8 cellular contexts compared by ENCODE assay signal in the genomic region with DNA sequence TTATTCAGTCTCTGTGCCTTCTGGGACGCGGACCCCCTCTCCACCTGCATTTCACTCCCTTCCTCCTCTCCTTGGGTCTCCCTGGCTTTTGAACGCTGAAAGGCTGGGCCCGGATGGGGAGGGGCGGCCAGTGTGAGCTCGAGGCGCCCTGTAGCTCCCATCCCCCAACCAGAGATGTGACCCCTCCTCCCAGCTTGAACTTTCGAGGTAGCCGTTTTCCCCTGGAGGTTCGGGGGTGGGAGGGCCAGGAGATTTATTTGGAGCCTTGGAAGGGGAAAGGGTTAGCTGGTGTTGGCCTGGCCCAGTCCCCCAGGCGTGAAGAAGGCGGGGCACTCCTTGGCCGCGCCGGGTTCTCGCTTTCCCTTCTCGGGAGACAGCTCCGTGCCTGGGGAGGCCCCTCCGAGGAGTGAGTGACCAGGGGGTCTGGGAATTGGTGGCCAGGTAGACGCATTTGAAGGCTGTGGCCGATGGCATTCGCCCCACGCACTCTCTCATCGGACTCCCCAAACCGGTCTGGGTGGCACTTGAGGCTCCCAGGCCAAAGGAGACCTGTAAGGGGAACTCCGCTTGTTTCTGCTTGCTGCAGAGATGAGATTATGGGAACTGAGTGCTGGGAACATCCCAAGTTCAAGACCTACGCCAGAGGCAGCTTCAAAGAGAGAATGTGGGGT. TPM values are rescaled to one million over a fixed set of nuclear protein-coding genes. Genes with fewer than 3 reads are reported as not detected.
DNase-seq lines count a peak whose midpoint lies in the region; ATAC-seq and TF ChIP-seq lines count a peak whose summit lies in the region.

No MANE protein-coding gene starts in this region.

- WGBS in spleen, 5 donors = 5 to 15% (median 7%) methylated on average over 18 to 27 of the region's 27 CpGs

- peaks cover 10% of the 10 kb centered on the region for H3K27me3 Mint-ChIP-seq in brain

- H3K36me3 ChIP-seq in OCI-LY3 (replicated peaks; ENCODE audit: low read depth, low read length) = peaks cover 28% of the 10 kb centered on the region
- H3K36me3 ChIP-seq in spleen = peaks cover 0 to 36% (median 4%) of the 10 kb centered on the region in 6 donors

- H3K27ac ChIP-seq in OCI-LY3 (ENCODE audit: low read length) (peak overlapping the region; percentile 53), spleen (peak overlapping the region in 6 of 8 donors; percentile 13 to 85 (median 63))

- peak overlapping the region; percentile 99 for H3K4me2 ChIP-seq in OCI-LY3 (ENCODE audit: low read length)

- peak overlapping the region; percentile 71; the same call in 1 of the 2 replicates for H3K4me3 ChIP-seq in GM08714 (ENCODE audit: low read length)
- peak overlapping the region; percentile 91 for H3K4me3 ChIP-seq in OCI-LY3 (ENCODE audit: low read length)
- H3K4me3 ChIP-seq in spleen = peak overlapping the region; percentile 70 to 97 (median 81)

- peak; percentile 62 for DNase-seq in iPS-NIHi7 (ENCODE audit: extremely low spot score)
- DNase-seq in spleen = peak; percentile 84
- no peak for DNase-seq in glomerular visceral epithelial cell (ENCODE audit: extremely low spot score)
- DNase-seq in COR-L47 (lab: John Stamatoyannopoulos, UW) = no peak

- no peak for ATAC-seq in GM18520 (IDR thresholded peaks at IDR 0.05; ENCODE audit: unreplicated experiment)

- peaks cover 62% of the 10 kb centered on the region for H3K4me1 Mint-ChIP-seq in brain

- intact Hi-C loops in spleen (cut with DNase I; ENCODE audit: low total_unique reads) = loop anchor here (10.0 kb wide), 2 partner anchors 145 to 1165 kb away; no protein-coding TSS in a partner anchor

- peak overlapping the region; percentile 87 to 97 (median 90) for H3K4me3 Mint-ChIP-seq in brain

- peaks cover 0 to 5% (median 0%) of the 10 kb centered on the region in 5 experiments for H3K9me3 Mint-ChIP-seq in brain

- H3K27me3 ChIP-seq in OCI-LY3 (ENCODE audit: low read depth, low read length) = no peaks in the 10 kb centered on the region
- H3K27me3 ChIP-seq in spleen (replicated peaks in 1 of 7) = no peaks in the 10 kb centered on the region

- peak overlapping the region; percentile 75 for H3K9ac ChIP-seq in OCI-LY3 (ENCODE audit: low read length)

- H2AFZ ChIP-seq in OCI-LY3 (ENCODE audit: low read depth, low read length) = peak overlapping the region; percentile 71; the same call in 1 of the 2 replicates

- peaks cover 24% of the 10 kb centered on the region for H3K36me3 Mint-ChIP-seq in brain

- H3K4me1 ChIP-seq in OCI-LY3 (ENCODE audit: low read length) (peaks cover 17% of the 10 kb centered on the region), spleen (peaks cover 9 to 44% (median 28%) of the 10 kb centered on the region in 6 donors)

- peaks cover 8% of the 10 kb centered on the region; the same call in 1 of the 2 replicates for H4K20me1 ChIP-seq in OCI-LY3 (ENCODE audit: insufficient read depth, low read length)

- H3K9me3 ChIP-seq in OCI-LY3 (ENCODE audit: insufficient read depth, low read length) = no peaks in the 10 kb centered on the region
- no peaks in the 10 kb centered on the region for H3K9me3 ChIP-seq in spleen

- no peak for TF ChIP-seq POLR2A in spleen (IDR thresholded peaks at IDR 0.05)

- peak overlapping the region; percentile 10 to 84 (median 51) for H3K27ac Mint-ChIP-seq in brain

- H3K79me2 ChIP-seq in OCI-LY3 (ENCODE audit: low read length) = peaks cover 14% of the 10 kb centered on the region

- TF ChIP-seq CTCF in OCI-LY3 (IDR thresholded peaks at IDR 0.05; ENCODE audit: low read depth, low read length) (no peak), brain (conservative IDR thresholded peaks at IDR 0.05) (no peak), spleen (IDR thresholded peaks at IDR 0.05 in 8 of 11, conservative IDR thresholded peaks at IDR 0.05 in 3 of 11) (no peak)

RNA-seq across cellular contexts. Expression of a gene that starts 0.9 kb away (rescaled TPM):
- 4.8 TPM for polyA plus RNA-seq in brain (ENCODE audit: insufficient read depth, low read depth, low replicate concordance)
- 10 to 100 TPM in 6 of 7 donors, 1 to 10 TPM in 1; 9.3 to 22.1 (median 13.3) TPM for total RNA-seq in spleen
- 10 to 100 TPM in 1 of 3 donors, 1 to 10 TPM in 2; 6.3 to 12.3 (median 7.7) TPM for polyA plus RNA-seq in spleen

RNA-seq across cellular contexts. Expression of a gene that starts 8.8 kb away (rescaled TPM):
- polyA plus RNA-seq in brain (ENCODE audit: insufficient read depth, low read depth, low replicate concordance) (1.2 TPM), spleen (under 1 TPM in 2 of 3 donors, not detected in 1; 0.02 to 0.03 TPM)
- not detected for total RNA-seq in spleen

RNA-seq across cellular contexts. Expression of a gene that starts 52.0 kb away (rescaled TPM):
- polyA plus RNA-seq in brain (ENCODE audit: insufficient read depth, low read depth, low replicate concordance) = not detected
- not detected for total RNA-seq in spleen
- polyA plus RNA-seq in spleen = not detected

Comparison
In these comparisons a context has a peak if more than half of its experiments do, and no peak if none do; other contexts are left out.
1. DNase-seq: peak in iPS-NIHi7 (single experiment) and spleen (single experiment); none in glomerular visceral epithelial cell (single experiment) and COR-L47 (single experiment).
2. Peak in every context shown above with its lines, with median percentiles within 50 percentile points of each other: H3K4me3 ChIP-seq.